ENCODE assay signal across 9 cellular contexts in the genomic region with DNA sequence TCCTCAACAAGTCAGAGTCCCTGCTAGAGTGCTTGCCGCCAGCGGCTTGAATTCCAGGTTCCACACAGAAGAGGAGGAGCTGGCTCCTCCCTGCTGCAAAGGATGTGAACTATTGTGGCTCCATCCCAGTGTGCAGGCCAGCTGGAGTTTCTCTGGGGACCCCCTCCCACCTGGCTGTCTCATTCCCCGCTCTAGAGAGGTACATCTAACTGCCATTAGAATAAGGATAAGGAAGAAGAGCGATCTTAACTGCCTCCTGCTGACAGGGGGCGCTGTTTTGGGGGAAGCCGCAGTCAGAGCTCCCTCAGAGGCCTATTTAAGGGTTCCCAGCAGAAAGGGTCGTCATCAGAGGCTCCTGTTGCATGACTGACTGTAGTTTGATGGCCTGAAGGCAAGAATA. TPM values are rescaled to one million over a fixed set of nuclear protein-coding genes. Genes with fewer than 3 reads are reported as not detected.
A peak's percentile ranks its signal among the peaks of the same experiment; 100 is the strongest.
DNase-seq lines count a peak whose midpoint lies in the region; ATAC-seq and TF ChIP-seq lines count a peak whose summit lies in the region.
"Had no signal": no experiment of that assay in that cellular context is flagged by ENCODE, and none has a peak within 500 bp of the region (broad histone marks: within the 10 kb centered on the region; RNA-seq: fewer than 3 reads in every experiment).

No MANE protein-coding gene starts in this region.

- H3K36me3 Mint-ChIP-seq in activated naive CD8-positive, alpha-beta T cell treated with anti-CD3 and anti-CD28 coated beads, Interleukin-2, amount 50 U/mL, for 24 hours (ENCODE audit: low read depth), result no peaks in the 10 kb centered on the region

- H3K36me3 ChIP-seq in left lung, result no peaks in the 10 kb centered on the region

- H3K4me3 Mint-ChIP-seq in activated naive CD8-positive, alpha-beta T cell treated with anti-CD3 and anti-CD28 coated beads, Interleukin-2, amount 50 U/mL, for 24 hours, result no peak overlapping the region

- H3K27me3 Mint-ChIP-seq in activated naive CD8-positive, alpha-beta T cell treated with anti-CD3 and anti-CD28 coated beads, Interleukin-2, amount 50 U/mL, for 24 hours, result peaks cover 17% of the 10 kb centered on the region

- ATAC-seq in activated naive CD8-positive, alpha-beta T cell treated with anti-CD3 and anti-CD28 coated beads, Interleukin-2, amount 50 U/mL, for 24 hours, result no peak
- ATAC-seq in HG03520 (IDR thresholded peaks at IDR 0.05; ENCODE audit: unreplicated experiment), result no peak
- no peak for ATAC-seq in left lung
- ATAC-seq in Right ventricle myocardium inferior, result no peak

- intact Hi-C loops in left lung (cut with DNase I) (no loop called here), Right ventricle myocardium inferior (cut with DNase I) (no loop called here)

- peaks cover 17% of the 10 kb centered on the region for H3K4me1 Mint-ChIP-seq in activated naive CD8-positive, alpha-beta T cell treated with anti-CD3 and anti-CD28 coated beads, Interleukin-2, amount 50 U/mL, for 24 hours

- DNase-seq in EH (ENCODE audit: low read depth) (peak; percentile 16), HT-29 (ENCODE audit: low spot score) (peak; percentile 6), myocyte (ENCODE audit: low read depth) (peak; percentile 21), left lung (no peak), Right ventricle myocardium inferior (ENCODE audit: missing footprints) (no peak)
- DNase-seq in activated naive CD8-positive, alpha-beta T cell treated with anti-CD3 and anti-CD28 coated beads, Interleukin-2, amount 50 U/mL, for 24 hours, result peak; percentile 33
- DNase-seq: central memory CD4-positive, alpha-beta T cell; NK-92 treated with Interleukin-12 subunit alpha and Interleukin-12 subunit beta, amount 100 ng/mL, for 24 hours had no signal

- no peaks in the 10 kb centered on the region for H3K9me3 ChIP-seq in left lung

- H3K9me3 Mint-ChIP-seq in activated naive CD8-positive, alpha-beta T cell treated with anti-CD3 and anti-CD28 coated beads, Interleukin-2, amount 50 U/mL, for 24 hours, result no peaks in the 10 kb centered on the region

- no peak overlapping the region for H3K27ac ChIP-seq in left lung

- no peak overlapping the region for H3K4me3 ChIP-seq in left lung

- H3K27ac Mint-ChIP-seq in activated naive CD8-positive, alpha-beta T cell treated with anti-CD3 and anti-CD28 coated beads, Interleukin-2, amount 50 U/mL, for 24 hours, result no peak overlapping the region

- no peaks in the 10 kb centered on the region for H3K4me1 ChIP-seq in left lung

- peaks cover 0 to 11% of the 10 kb centered on the region in 2 donors for H3K27me3 ChIP-seq in left lung

- no peak for TF ChIP-seq CTCF in left lung (IDR thresholded peaks at IDR 0.05)

RNA-seq across cellular contexts. Expression of gene HECW1, which starts 40.8 kb away (rescaled TPM):
- total RNA-seq in HT-29 (2014; rRNA removed; shearing (Covaris generic)), result not detected in 2 replicates
- total RNA-seq in myocyte (not detected in 2 replicates), left lung (1 to 10 TPM in 1 of 2 donors, under 1 TPM in 1; 0.29 to 1.4 TPM), Right ventricle myocardium inferior (not detected)
- 0.23 TPM for polyA plus RNA-seq in myocyte (2012)

Comparison
In these comparisons a context has a peak if more than half of its experiments do, and no peak if none do; other contexts are left out.
1. DNase-seq: peak in EH (single experiment), HT-29 (single experiment), activated naive CD8-positive, alpha-beta T cell treated with anti-CD3 and anti-CD28 coated beads, Interleukin-2, amount 50 U/mL, for 24 hours (single experiment) and myocyte (single experiment); none in left lung (0 of 2) and Right ventricle myocardium inferior (single experiment).